15 cellular contexts compared by ENCODE assay signal in genomic region chr16:72905581-72905980, GRCh38.
DNase-seq lines count a peak whose midpoint lies in the region; ATAC-seq and TF ChIP-seq lines count a peak whose summit lies in the region.
"Had no signal": no experiment of that assay in that cellular context is flagged by ENCODE, and none has a peak within 500 bp of the region (broad histone marks: within the 10 kb centered on the region; RNA-seq: fewer than 3 reads in every experiment).

No MANE protein-coding gene starts in this region.

- H3K4me1 ChIP-seq in osteoblast (ENCODE audit: insufficient read depth, low read length): peaks cover 8% of the 10 kb centered on the region
- H3K4me1 ChIP-seq in right cardiac atrium (ENCODE audit: control insufficient read depth, insufficient read depth, low read length): no peaks in the 10 kb centered on the region

- peaks cover 5% of the 10 kb centered on the region for H3K36me3 ChIP-seq in osteoblast (ENCODE audit: insufficient read depth, low read length)
- H3K36me3 ChIP-seq: esophagus squamous epithelium had no signal

- no peaks in the 10 kb centered on the region for H3K9me3 ChIP-seq in osteoblast (ENCODE audit: low read depth, low read length)
- H3K9me3 ChIP-seq in right cardiac atrium (ENCODE audit: control insufficient read depth, low read length): no peaks in the 10 kb centered on the region
- H3K9me3 ChIP-seq: esophagus squamous epithelium had no signal

- H3K79me2 ChIP-seq in osteoblast (ENCODE audit: insufficient read depth, low read length): peaks cover 46% of the 10 kb centered on the region

- ATAC-seq in right cardiac atrium (no peak), HG03521 (IDR thresholded peaks at IDR 0.05; ENCODE audit: unreplicated experiment) (no peak)
- ATAC-seq: activated CD8-positive, alpha-beta T cell treated with anti-CD3 and anti-CD28 coated beads for 36 hours had no signal

- H3K27me3 ChIP-seq in osteoblast (ENCODE audit: insufficient read depth, low read length): no peaks in the 10 kb centered on the region
- no peaks in the 10 kb centered on the region for H3K27me3 ChIP-seq in right cardiac atrium (ENCODE audit: control insufficient read depth, insufficient read depth)
- H3K27me3 ChIP-seq: dorsolateral prefrontal cortex, esophagus squamous epithelium had no signal

- peak; percentile 76 for DNase-seq in ELR (ENCODE audit: low read depth)
- peak; percentile 24 for DNase-seq in RKO (ENCODE audit: low spot score)
- peak; percentile 27 for DNase-seq in dermis blood vessel endothelial cell
- DNase-seq in osteoblast (ENCODE audit: insufficient read length, low spot score, missing footprints): no peak
- DNase-seq in right cardiac atrium: no peak
- no peak for DNase-seq in hippocampal formation (lab: John Stamatoyannopoulos, UW)
- no peak for DNase-seq in T-helper 2 cell
- DNase-seq: activated CD8-positive, alpha-beta T cell treated with anti-CD3 and anti-CD28 coated beads for 36 hours; AML-193; dorsolateral prefrontal cortex; esophagus squamous epithelium; NCI-H1694; NCI-H510A treated with DMSO at 0.1 percent for 48 hours had no signal

- no peak overlapping the region for H3K4me2 ChIP-seq in osteoblast (ENCODE audit: insufficient read depth, low read length)

- H3K4me3 ChIP-seq in osteoblast (ENCODE audit: insufficient read depth, low read length) (no peak overlapping the region), right cardiac atrium (ENCODE audit: low read length) (no peak overlapping the region)
- H3K4me3 ChIP-seq: dorsolateral prefrontal cortex, esophagus squamous epithelium, SK-N-MC had no signal

- H2AFZ ChIP-seq in osteoblast (ENCODE audit: low read length): no peak overlapping the region

- H3K27ac ChIP-seq in osteoblast (ENCODE audit: low read depth, low read length): peak overlapping the region; percentile 18
- no peak overlapping the region for H3K27ac ChIP-seq in right cardiac atrium (ENCODE audit: low read length)
- H3K27ac ChIP-seq: dorsolateral prefrontal cortex, esophagus squamous epithelium, SK-N-MC had no signal

- peaks cover 44% of the 10 kb centered on the region for H4K20me1 ChIP-seq in osteoblast (ENCODE audit: insufficient read depth, low read length)

- intact Hi-C loops in right cardiac atrium (cut with DNase I): no loop called here

- TF ChIP-seq CTCF in osteoblast (IDR thresholded peaks at IDR 0.05; ENCODE audit: extremely low read depth, low read depth, low read length): no peak

- 76% methylated on average over 4 of the region's 4 CpGs for WGBS in right cardiac atrium

Comparison
In these comparisons a context has a peak if more than half of its experiments do, and no peak if none do; other contexts are left out.
1. DNase-seq: peak in ELR (single experiment), RKO (single experiment) and dermis blood vessel endothelial cell (single experiment); none in osteoblast (single experiment), right cardiac atrium (0 of 3), hippocampal formation (0 of 2) and T-helper 2 cell (0 of 5).